ENCODE assay signal across 8 cellular contexts in genomic region chr4:182448281-182449151, GRCh38.
DNase-seq lines count a peak whose midpoint lies in the region; ATAC-seq and TF ChIP-seq lines count a peak whose summit lies in the region.

No MANE protein-coding gene starts in this region.

- TF ChIP-seq CTCF in GM23338 (conservative IDR thresholded peaks at IDR 0.05; ENCODE audit: low read depth in 2 of 2) = no peak
- no peak for TF ChIP-seq CTCF in MCF 10A (IDR thresholded peaks at IDR 0.05; ENCODE audit: unreplicated experiment)

- H3K9me2 ChIP-seq in GM23338 (ENCODE audit: insufficient read depth) = no peaks in the 10 kb centered on the region

- H3K27me3 Mint-ChIP-seq in GM23338 (ENCODE audit: insufficient read depth, low read depth, poor library complexity) (peaks cover 7% of the 10 kb centered on the region), T-cell (peaks cover 62 to 65% of the 10 kb centered on the region in 2 donors), MCF 10A (ENCODE audit: insufficient read depth, unreplicated experiment) (no peaks in the 10 kb centered on the region)

- H3K36me3 Mint-ChIP-seq in GM23338 (ENCODE audit: low read depth) (no peaks in the 10 kb centered on the region; the same call in 2 of the 3 replicates), T-cell (no peaks in the 10 kb centered on the region), MCF 10A (ENCODE audit: insufficient read depth, unreplicated experiment) (no peaks in the 10 kb centered on the region)

- WGBS in iPS DF 6.9 (ENCODE audit: insufficient coverage, insufficient read length) = no CpG with 5 or more reads among the region's 113 CpGs

- H3K36me3 ChIP-seq in GM23338 (ENCODE audit: insufficient read depth) (no peaks in the 10 kb centered on the region), iPS DF 6.9 (ENCODE audit: control insufficient read depth, insufficient read depth, low read length) (no peaks in the 10 kb centered on the region)

- H3K4me3 ChIP-seq in GM23338 (peak overlapping the region; percentile 59), iPS DF 6.9 (ENCODE audit: low read length) (peak overlapping the region; percentile 92)

- no peaks in the 10 kb centered on the region for H3K9me3 Mint-ChIP-seq in GM23338
- no peaks in the 10 kb centered on the region for H3K9me3 Mint-ChIP-seq in T-cell
- no peaks in the 10 kb centered on the region for H3K9me3 Mint-ChIP-seq in MCF 10A (ENCODE audit: unreplicated experiment)

- H3K27ac Mint-ChIP-seq in GM23338 (no peak overlapping the region), T-cell (no peak overlapping the region), MCF 10A (ENCODE audit: low read depth, unreplicated experiment) (peak overlapping the region; percentile 55)

- peak overlapping the region; percentile 48 for H2AFZ ChIP-seq in GM23338

- H3K4me1 Mint-ChIP-seq in GM23338 = peaks cover 37% of the 10 kb centered on the region
- peaks cover 20 to 24% (median 24%) of the 10 kb centered on the region in 3 donors for H3K4me1 Mint-ChIP-seq in T-cell
- H3K4me1 Mint-ChIP-seq in MCF 10A (ENCODE audit: insufficient read depth, unreplicated experiment) = peaks cover 15% of the 10 kb centered on the region

- peaks cover 43% of the 10 kb centered on the region for H3K79me2 ChIP-seq in GM23338 (replicated peaks; ENCODE audit: insufficient read depth)

- no peaks in the 10 kb centered on the region for H3K9me3 ChIP-seq in iPS DF 6.9 (ENCODE audit: control insufficient read depth, insufficient read depth, low read length)

- H3K4me3 Mint-ChIP-seq in GM23338 (peak overlapping the region; percentile 96), T-cell (peak overlapping the region; percentile 66 to 75 (median 69)), MCF 10A (ENCODE audit: unreplicated experiment) (peak overlapping the region; percentile 92)

- H3K27ac ChIP-seq in GM23338 (ENCODE audit: low read depth) (no peak overlapping the region), iPS DF 6.9 (ENCODE audit: low read length) (no peak overlapping the region)

- CTCF ChIA-PET in T-cell (lab: Charles Lee) (interaction anchor here (0.6 to 1.4 kb wide), 2 partner anchors 9 to 802 kb away, joined by 3 to 5 read pairs; no protein-coding TSS in a partner anchor), MCF 10A (lab: Yijun Ruan, JAX) (interaction anchor here (1.0 kb wide), 1 partner anchor 483 kb away, joined by 3 read pairs; no protein-coding TSS in a partner anchor)

- POLR2A ChIA-PET in T-cell (lab: Charles Lee) = no interaction called here
- POLR2A ChIA-PET in MCF 10A (lab: Yijun Ruan, JAX) = interaction anchor here (1.0 to 1.5 kb wide), 5 partner anchors 11 to 303 kb away, joined by 3 to 7 read pairs (median 5); no protein-coding TSS in a partner anchor

- H3K27me3 ChIP-seq in GM23338 (ENCODE audit: insufficient read depth) = peaks cover 16% of the 10 kb centered on the region
- H3K27me3 ChIP-seq in iPS DF 6.9 (ENCODE audit: control insufficient read depth, insufficient read depth, low read length) = no peaks in the 10 kb centered on the region

- intact Hi-C loops in MCF 10A (cut with micrococcal nuclease) = loop anchor here (1.0 to 2.0 kb wide), 3 partner anchors 142 to 879 kb away; no protein-coding TSS in a partner anchor

- H3K4me1 ChIP-seq in GM23338 (ENCODE audit: insufficient read depth) (peaks cover 34% of the 10 kb centered on the region), iPS DF 6.9 (ENCODE audit: control insufficient read depth, insufficient read depth, low read length) (0 out of 2 replicates have a peak, but pooled peaks cover 4% of the 10 kb centered on the region)

- peak overlapping the region; percentile 79 for H3K4me2 ChIP-seq in GM23338

- DNase-seq in DMS79 treated with DMSO at 0.1 percent for 48 hours (lab: John Stamatoyannopoulos, UW) (peak; percentile 71), GM23338 (ENCODE audit: low spot score) (peak; percentile 97), LHCN-M2 (ENCODE audit: low read depth) (peak; percentile 88), T-cell (peak in 14 of 34 experiments; percentile 2 to 25 (median 12)), MCF 10A (ENCODE audit: unreplicated experiment) (peak; percentile 94), iPS DF 6.9 (ENCODE audit: low read depth, low spot score) (peak; percentile 84), retina (peak; percentile 87)
- no peak for DNase-seq in effector CD4-positive, alpha-beta T cell

- ATAC-seq in GM23338 (peak; percentile 95), T-cell (replicated peaks in 1 of 4) (peak; percentile 70 to 89 (median 82))

- BruUV-seq in MCF 10A (replicated peaks; lab: Mats Ljungman, UMichigan) = no TSS peak

- H3F3A ChIP-seq in GM23338 (replicated peaks; ENCODE audit: low read depth) = no peaks in the 10 kb centered on the region

- no peaks in the 10 kb centered on the region; the same call in 1 of the 2 replicates for H4K20me1 ChIP-seq in GM23338 (replicated peaks; ENCODE audit: insufficient read depth)

TF ChIP-seq in GM23338, 12 proteins besides CTCF, POLR2A, EP300 and RAD21:
- TF ChIP-seq STAT1 (IDR thresholded peaks at IDR 0.05; ENCODE audit: unreplicated experiment) = no peak
- no peak for TF ChIP-seq ZNF331 (CRISPR knock-in tag; IDR thresholded peaks at IDR 0.05; ENCODE audit: low read depth)
- TF ChIP-seq EZH2phosphoT487 (IDR thresholded peaks at IDR 0.05; ENCODE audit: unreplicated experiment) = no peak
- TF ChIP-seq ETS1 (IDR thresholded peaks at IDR 0.05) = 0 out of 2 replicates have a peak, but pooled peaks have one; percentile 13
- TF ChIP-seq EZH2 (IDR thresholded peaks at IDR 0.05; ENCODE audit: low read depth, unreplicated experiment) = no peak
- peak; percentile 78 for TF ChIP-seq POLR2AphosphoS5 (IDR thresholded peaks at IDR 0.05; ENCODE audit: low read depth)
- no peak for TF ChIP-seq JUNB (IDR thresholded peaks at IDR 0.05; ENCODE audit: unreplicated experiment)
